ENCODE assay signal across 8 cellular contexts in the genomic region with DNA sequence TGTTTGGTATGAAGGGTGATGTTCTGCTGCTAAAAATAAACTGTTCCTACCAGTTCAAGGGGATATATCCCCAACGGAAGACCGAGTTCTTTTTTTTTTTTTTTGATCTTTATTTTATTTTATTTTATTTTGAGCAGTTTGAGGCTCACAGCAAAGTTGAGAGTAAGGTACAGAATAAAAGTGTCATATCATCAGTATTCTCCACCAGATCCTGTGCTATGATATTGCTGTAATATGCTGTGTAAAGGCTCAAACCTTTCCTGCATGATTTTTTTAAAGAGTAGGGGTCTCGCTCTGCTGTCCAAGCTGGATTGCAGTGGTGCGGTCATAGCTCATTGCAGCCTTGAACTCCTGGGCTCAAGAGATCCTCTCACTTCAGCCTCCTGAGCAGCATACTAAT.
"Had no signal": no experiment of that assay in that cellular context is flagged by ENCODE, and none has a peak within 500 bp of the region (broad histone marks: within the 10 kb centered on the region; RNA-seq: fewer than 3 reads in every experiment).

No MANE protein-coding gene starts in this region.

- H2AFZ ChIP-seq: GM23338 had no signal

- ATAC-seq: GM23338 had no signal

- H3K4me2 ChIP-seq: GM23338, KMS-11 had no signal

- FAIRE-seq: H1, H54, HTR-8/SVneo had no signal

- H3K4me3 ChIP-seq: GM23338 had no signal

- H3K9ac ChIP-seq: KMS-11 had no signal

- H3K4me3 Mint-ChIP-seq: GM23338, H9 had no signal

- H3K27ac ChIP-seq: KMS-11 had no signal

- H3K27ac Mint-ChIP-seq: GM23338 had no signal

- H3K9me3 Mint-ChIP-seq: GM23338, H9 had no signal

- DNase-seq: H9, HCEC 1CT, KBM-7 had no signal
